ENCODE assay signal across 25 cellular contexts in genomic region chr6:95231416-95231815, GRCh38.
"Had no signal": no experiment of that assay in that cellular context is flagged by ENCODE, and none has a peak within 500 bp of the region (broad histone marks: within the 10 kb centered on the region; RNA-seq: fewer than 3 reads in every experiment).

No MANE protein-coding gene starts in this region.

- H3K9me3 ChIP-seq: adrenal gland, ascending aorta had no signal

- H3K4me3 ChIP-seq: adrenal gland, ascending aorta, coronary artery, dorsolateral prefrontal cortex had no signal

- H3K27ac ChIP-seq: adrenal gland, ascending aorta, brain microvascular endothelial cell, coronary artery, dorsolateral prefrontal cortex had no signal

- H3K27me3 ChIP-seq: adrenal gland, ascending aorta, brain microvascular endothelial cell had no signal

- ATAC-seq: activated CD4-positive, alpha-beta T cell treated with anti-CD3 and anti-CD28 coated beads for 36 hours; activated CD8-positive, alpha-beta memory T cell treated with anti-CD3 and anti-CD28 coated beads, Interleukin-2, amount 10 ng/mL, durations not matched to agents 7 days and 5 days; activated CD8-positive, alpha-beta T cell treated with anti-CD3 and anti-CD28 coated beads, Interleukin-2, amount 10 ng/mL, durations not matched to agents 7 days and 5 days; activated naive CD8-positive, alpha-beta T cell treated with anti-CD3 and anti-CD28 coated beads, Interleukin-2, amount 50 U/mL, for 24 hours; esophagus mucosa had no signal

- H3K36me3 ChIP-seq: adrenal gland, ascending aorta, brain microvascular endothelial cell had no signal

- DNase-seq: activated CD4-positive, alpha-beta memory T cell treated with anti-CD3 and anti-CD28 coated beads for 36 hours; activated CD4-positive, alpha-beta T cell treated with anti-CD3 and anti-CD28 coated beads for 36 hours; activated CD4-positive, alpha-beta T cell treated with anti-CD3 and anti-CD28 coated beads, Interleukin-2, amount 10 ng/mL, durations not matched to agents 24 days and 14 days; activated CD4-positive, CD25-positive, alpha-beta regulatory T cell; activated CD4-positive, CD25-positive, alpha-beta regulatory T cell treated with anti-CD3 and anti-CD28 coated beads, Interleukin-2, amount 50 U/mL, for 72 hours; activated CD8-positive, alpha-beta memory T cell treated with anti-CD3 and anti-CD28 coated beads, Interleukin-2, amount 10 ng/mL, durations not matched to agents 7 days and 5 days; activated CD8-positive, alpha-beta memory T cell treated with anti-CD3 and anti-CD28 coated beads, Interleukin-2, amount 50 U/mL, for 4 hours; activated CD8-positive, alpha-beta T cell treated with anti-CD3 and anti-CD28 coated beads, Interleukin-2, amount 10 ng/mL, durations not matched to agents 7 days and 5 days; activated effector memory CD4-positive, alpha-beta T cell treated with anti-CD3 and anti-CD28 coated beads, Interleukin-2, amount 50 U/mL, for 16 hours; activated naive CD4-positive, alpha-beta T cell treated with anti-CD3 and anti-CD28 coated beads for 36 hours; activated naive CD8-positive, alpha-beta T cell treated with anti-CD3 and anti-CD28 coated beads for 36 hours; activated naive CD8-positive, alpha-beta T cell treated with anti-CD3 and anti-CD28 coated beads, Interleukin-2, amount 50 U/mL, for 24 hours; activated T-cell treated with anti-CD3 and anti-CD28 coated beads, Interleukin-2, amount 50 U/mL, for 1 hour; activated T-cell treated with anti-CD3 and anti-CD28 coated beads, Interleukin-2, amount 50 U/mL, for 48 hours; adrenal gland; brain microvascular endothelial cell; dorsolateral prefrontal cortex; effector memory CD4-positive, alpha-beta T cell; endodermal cell; foreskin fibroblast; head of caudate nucleus; hippocampal formation had no signal

- H3K4me1 ChIP-seq: adrenal gland, ascending aorta had no signal
